1 cellular context compared by ENCODE assay signal in genomic region chr1:183417691-183418491, GRCh38.
TF ChIP-seq lines count a peak whose summit lies in the region.

TSS of gene NMNAT2 (minus strand) at chr1:183418380. CDS start at chr1:183418267, 113 bp downstream.

TF ChIP-seq in SK-N-SH treated with all-trans-retinoic acid at 6 μM for 48 hours, 23 proteins besides CTCF, POLR2A, EP300 and RAD21 (continued from another document):
- TF ChIP-seq CSRNP3 (CRISPR knock-in tag; IDR thresholded peaks at IDR 0.05) (no peak), OSR1 (CRISPR knock-in tag; IDR thresholded peaks at IDR 0.05) (no peak), ZFP3 (CRISPR knock-in tag; IDR thresholded peaks at IDR 0.05) (no peak)
TF ChIP-seq in SK-N-SH treated with all-trans-retinoic acid at 6 μM for 48 hours: peak in this region for 0.
